Comparison of ENCODE assay signal across 9 cellular contexts in genomic region chr14:22112004-22112403, GRCh38.
A peak's percentile ranks its signal among the peaks of the same experiment; 100 is the strongest.
DNase-seq lines count a peak whose midpoint lies in the region; ATAC-seq, FAIRE-seq and TF ChIP-seq lines count a peak whose summit lies in the region.
"Had no signal": no experiment of that assay in that cellular context is flagged by ENCODE, and none has a peak within 500 bp of the region (broad histone marks: within the 10 kb centered on the region; RNA-seq: fewer than 3 reads in every experiment).

No MANE protein-coding gene starts in this region.

- WGBS in IMR-90 (ENCODE audit: extremely low coverage in 2 of 2, insufficient read length in 1 of 2), 2 experiments: no CpG with 5 or more reads among the region's 3 CpGs

- H2BK5ac ChIP-seq in IMR-90 (ENCODE audit: low read depth, low read length, poor library complexity, severe bottlenecking): no peak overlapping the region

- CTCF ChIA-PET in IMR-90 (lab: Yijun Ruan, JAX): interaction anchor here (0.6 to 1.2 kb wide), 7 partner anchors 12 to 102 kb away, joined by 3 to 5 read pairs (median 3); no protein-coding TSS in a partner anchor

- peaks cover 2% of the 10 kb centered on the region for H3K27me3 ChIP-seq in IMR-90 (ENCODE audit: control insufficient read depth, insufficient read depth, low read length)

- H3K36me3 ChIP-seq in IMR-90 (ENCODE audit: control insufficient read depth, insufficient read depth, low read length) (no peaks in the 10 kb centered on the region), kidney (ENCODE audit: control insufficient read depth in 1 of 2, insufficient read depth in 2 of 2, low read length in 2 of 2) (no peaks in the 10 kb centered on the region)
- H3K36me3 ChIP-seq: thoracic aorta had no signal

- no peak overlapping the region for H2BK15ac ChIP-seq in IMR-90 (ENCODE audit: low read depth, low read length)

- POLR2A ChIA-PET in IMR-90 (lab: Charles Lee; ENCODE audit: unreplicated experiment): no interaction called here

- no peak overlapping the region for H2BK120ac ChIP-seq in IMR-90 (ENCODE audit: low read depth, low read length)

- TF ChIP-seq CTCF in C4-2B (conservative IDR thresholded peaks at IDR 0.05) (peak; percentile 74), IMR-90 (conservative IDR thresholded peaks at IDR 0.05; ENCODE audit: low read depth, low read length) (peak; percentile 62), kidney (IDR thresholded peaks at IDR 0.05; ENCODE audit: borderline replicate concordance, extremely low read depth, insufficient read depth) (peak; percentile 20)

- no peaks in the 10 kb centered on the region for H3K79me1 ChIP-seq in IMR-90 (ENCODE audit: low read depth in 1 of 2, low read length in 2 of 2)

- no peak overlapping the region for H3K23ac ChIP-seq in IMR-90 (ENCODE audit: low read depth, low read length)

- H3K9me3 ChIP-seq in IMR-90 (ENCODE audit: control insufficient read depth, insufficient read depth, low read length) (no peaks in the 10 kb centered on the region), kidney (ENCODE audit: control insufficient read depth in 1 of 2, low read length in 2 of 2) (no peaks in the 10 kb centered on the region)
- H3K9me3 ChIP-seq: thoracic aorta had no signal

- no peak overlapping the region for H4K91ac ChIP-seq in IMR-90 (ENCODE audit: insufficient read depth, low read depth, low read length)

- H3K4ac ChIP-seq in IMR-90 (ENCODE audit: low read depth, low read length): no peak overlapping the region

- no peak overlapping the region for H4K5ac ChIP-seq in IMR-90 (ENCODE audit: low read depth, low read length)

- H3K4me1 ChIP-seq in IMR-90 (ENCODE audit: control insufficient read depth, insufficient read depth, low read length): no peaks in the 10 kb centered on the region
- H3K4me1 ChIP-seq in kidney (ENCODE audit: control insufficient read depth in 1 of 2, insufficient read depth in 1 of 2, low read depth in 1 of 2, low read length in 2 of 2): no peaks in the 10 kb centered on the region

- no peak overlapping the region for H4K8ac ChIP-seq in IMR-90 (ENCODE audit: low read depth in 2 of 2, low read length in 2 of 2)

- H3K14ac ChIP-seq in IMR-90 (replicated peaks; ENCODE audit: low read depth, low read length): no peak overlapping the region

- no peak for TF ChIP-seq POLR2A in IMR-90 (IDR thresholded peaks at IDR 0.05; ENCODE audit: low read depth, low read length)

- peak; percentile 52 for TF ChIP-seq RAD21 in IMR-90 (IDR thresholded peaks at IDR 0.05; ENCODE audit: low read length)

- intact Hi-C loops in IMR-90 (cut with micrococcal nuclease): no loop called here
- intact Hi-C loops in kidney (cut with DNase I): no loop called here

- ATAC-seq in IMR-90 (ENCODE audit: low read depth) (0 out of 2 replicates have a peak, but pooled peaks have one; percentile 32), HG02870 (IDR thresholded peaks at IDR 0.05; ENCODE audit: unreplicated experiment) (no peak), GM21737 (IDR thresholded peaks at IDR 0.05; ENCODE audit: unreplicated experiment) (no peak), HG03565 (IDR thresholded peaks at IDR 0.05; ENCODE audit: unreplicated experiment) (no peak)

- no peak overlapping the region for H2BK20ac ChIP-seq in IMR-90 (ENCODE audit: low read depth, low read length)

- no peak overlapping the region for H2AFZ ChIP-seq in IMR-90 (replicated peaks; ENCODE audit: low read length, poor library complexity)

- in situ Hi-C loops in IMR-90 (cut with MboI; ENCODE audit: low sequenced_read_pairs): no loop called here

- H3K9me1 ChIP-seq in IMR-90 (ENCODE audit: insufficient read depth, low read length): no peaks in the 10 kb centered on the region

- H3K9ac ChIP-seq in IMR-90 (ENCODE audit: low read depth, low read length): no peak overlapping the region
- no peak overlapping the region for H3K9ac ChIP-seq in kidney (ENCODE audit: low read length in 2 of 2)

- H3K18ac ChIP-seq in IMR-90 (ENCODE audit: low read depth, low read length): no peak overlapping the region

- no peak overlapping the region for H3K27ac ChIP-seq in C4-2B
- no peak overlapping the region for H3K27ac ChIP-seq in IMR-90 (ENCODE audit: insufficient read depth, low read length)
- no peak overlapping the region for H3K27ac ChIP-seq in kidney (ENCODE audit: low read depth in 2 of 2, low read length in 2 of 2)
- H3K27ac ChIP-seq: thoracic aorta had no signal

- H4K20me1 ChIP-seq in IMR-90 (ENCODE audit: insufficient read depth, low read length): no peaks in the 10 kb centered on the region

- no peak overlapping the region for H3K4me2 ChIP-seq in IMR-90 (ENCODE audit: low read depth, low read length)

- no peak overlapping the region for H2AK5ac ChIP-seq in IMR-90 (ENCODE audit: low read depth, low read length)

- H2AK9ac ChIP-seq in IMR-90 (replicated peaks; ENCODE audit: low read depth, low read length, poor library complexity): no peak overlapping the region

- FAIRE-seq in kidney (lab: Jason Lieb, UNC): no peak

- dilution Hi-C loops in IMR-90 (cut with HindIII; ENCODE audit: low sequenced_read_pairs, unreplicated experiment): no loop called here

- H3K56ac ChIP-seq in IMR-90 (ENCODE audit: extremely low read depth, insufficient read depth, low read length): no peak overlapping the region

- H3K4me3 ChIP-seq in IMR-90 (ENCODE audit: insufficient read depth, low read depth, low read length): no peak overlapping the region
- H3K4me3 ChIP-seq in kidney (ENCODE audit: low read length in 2 of 2): no peak overlapping the region
- H3K4me3 ChIP-seq: thoracic aorta had no signal

- no peak for DNase-seq in IMR-90
- DNase-seq in activated T-cell treated with anti-CD3 and anti-CD28 coated beads, Interleukin-2, amount 50 U/mL, for 1 hour: peak; percentile 56
- DNase-seq in kidney: no peak
- no peak for DNase-seq in middle frontal gyrus (ENCODE audit: extremely low spot score, low spot score)

- no TSS peak for BruUV-seq in IMR-90 (replicated peaks; lab: Mats Ljungman, UMichigan)

TF ChIP-seq in IMR-90, 13 proteins besides CTCF, POLR2A, EP300 and RAD21:
- TF ChIP-seq CHD1 (IDR thresholded peaks at IDR 0.05; ENCODE audit: low read depth, low read length) (no peak), RFX5 (IDR thresholded peaks at IDR 0.05; ENCODE audit: low read depth, low read length) (no peak), MXI1 (IDR thresholded peaks at IDR 0.05; ENCODE audit: borderline replicate concordance, low read depth, low read length) (no peak), MAFK (IDR thresholded peaks at IDR 0.05; ENCODE audit: low read depth, low read length) (0 out of 2 replicates have a peak, but pooled peaks have one; percentile 3), NFE2L2 (IDR thresholded peaks at IDR 0.05; ENCODE audit: low read depth, low read length) (no peak), CEBPB (IDR thresholded peaks at IDR 0.05; ENCODE audit: low read depth, low read length) (no peak)
TF ChIP-seq in IMR-90: peak in this region for 1.

Comparison
In these comparisons a context has a peak if more than half of its experiments do, and no peak if none do; other contexts are left out.
1. CTCF ChIP-seq: peak in every context shown above with its lines; median percentile 74 in C4-2B; 62 in IMR-90; 20 in kidney.